ENCODE assay signal across 17 cellular contexts in genomic region chr14:74934476-74935339, GRCh38. TPM values are rescaled to one million over a fixed set of nuclear protein-coding genes. Genes with fewer than 3 reads are reported as not detected.
DNase-seq lines count a peak whose midpoint lies in the region; ATAC-seq and TF ChIP-seq lines count a peak whose summit lies in the region.
"Had no signal": no experiment of that assay in that cellular context is flagged by ENCODE, and none has a peak within 500 bp of the region (broad histone marks: within the 10 kb centered on the region; RNA-seq: fewer than 3 reads in every experiment).

No MANE protein-coding gene starts in this region.

- peak; percentile 58 for DNase-seq in ELF-1 (ENCODE audit: low read depth, low spot score)
- peak; percentile 51 for DNase-seq in UCSD-AML1 (lab: John Stamatoyannopoulos, UW; ENCODE audit: unreplicated experiment)
- peak; percentile 83 for DNase-seq in islet precursor cell
- DNase-seq in trophoblast cell = no peak
- DNase-seq in uterus = no peak
- DNase-seq: activated gamma-delta T cell; effector memory CD4-positive, alpha-beta T cell; natural killer cell; NCI-H2107; small intestine had no signal

- no peak overlapping the region for H3K4me2 ChIP-seq in trophoblast cell (ENCODE audit: low read length)

- no peak overlapping the region for H3K9ac ChIP-seq in trophoblast cell (ENCODE audit: low read length)

- H3K36me3 ChIP-seq in trophoblast cell (ENCODE audit: control insufficient read depth in 1 of 2, insufficient read depth in 2 of 2, low read length in 2 of 2) (no peaks in the 10 kb centered on the region), uterus (no peaks in the 10 kb centered on the region)
- H3K36me3 ChIP-seq: SJSA1, suprapubic skin had no signal

- H3K4me3 ChIP-seq in trophoblast cell (ENCODE audit: low read depth, low read length) (no peak overlapping the region), uterus (no peak overlapping the region)
- H3K4me3 ChIP-seq: SJSA1, suprapubic skin had no signal

- no peak overlapping the region for H3K23ac ChIP-seq in trophoblast cell (ENCODE audit: low read length)

- peaks cover 2% of the 10 kb centered on the region for H3K79me1 ChIP-seq in trophoblast cell (ENCODE audit: low read length)

- no peak for TF ChIP-seq POLR2A in uterus (IDR thresholded peaks at IDR 0.05)

- H3K14ac ChIP-seq in trophoblast cell (ENCODE audit: low read length) = no peak overlapping the region

- no peak for ATAC-seq in HG02852 (IDR thresholded peaks at IDR 0.05; ENCODE audit: unreplicated experiment)
- no peak for ATAC-seq in GM19328 (IDR thresholded peaks at IDR 0.05; ENCODE audit: unreplicated experiment)
- no peak for ATAC-seq in activated CD4-positive, CD25-positive, alpha-beta regulatory T cell treated with anti-CD3 and anti-CD28 coated beads, Interleukin-2, amount 50 U/mL, for 24 hours
- ATAC-seq: HCT116, natural killer cell had no signal

- H3K4me1 ChIP-seq in trophoblast cell (ENCODE audit: control insufficient read depth in 1 of 2, insufficient read depth in 2 of 2, low read length in 2 of 2) (peaks cover 2 to 7% of the 10 kb centered on the region in 2 experiments), uterus (peaks cover 0 to 2% of the 10 kb centered on the region in 2 donors)

- no peak overlapping the region for H3K27ac ChIP-seq in trophoblast cell (ENCODE audit: low read depth, low read length)
- peak overlapping the region in 1 of 2 donors; percentile 20 for H3K27ac ChIP-seq in uterus
- H3K27ac ChIP-seq: SJSA1, suprapubic skin had no signal

- peak overlapping the region; percentile 1 for H2AFZ ChIP-seq in trophoblast cell (ENCODE audit: insufficient read depth, low read length, poor library complexity)

- H3K79me2 ChIP-seq in trophoblast cell (ENCODE audit: control insufficient read depth, insufficient read depth, low read length, poor library complexity) = no peaks in the 10 kb centered on the region

- no peak overlapping the region for H2BK12ac ChIP-seq in trophoblast cell (ENCODE audit: low read length)

- no CpG with 5 or more reads among the region's 25 CpGs for WGBS in trophoblast cell (ENCODE audit: extremely low coverage, insufficient coverage, insufficient read length)

- H2BK5ac ChIP-seq in trophoblast cell (ENCODE audit: low read depth, low read length, poor library complexity) = no peak overlapping the region

- no peak overlapping the region for H4K91ac ChIP-seq in trophoblast cell (ENCODE audit: low read depth, low read length)

- no peak overlapping the region for H2AK5ac ChIP-seq in trophoblast cell (ENCODE audit: low read length)

- intact Hi-C loops in uterus (cut with DNase I; ENCODE audit: low total_unique reads) = no loop called here

- H4K12ac ChIP-seq in trophoblast cell (ENCODE audit: low read depth, low read length) = no peak overlapping the region

- H3K9me3 ChIP-seq in trophoblast cell (ENCODE audit: insufficient read depth, low read depth, low read length) (no peaks in the 10 kb centered on the region), uterus (no peaks in the 10 kb centered on the region)
- H3K9me3 ChIP-seq: SJSA1, suprapubic skin had no signal

- H4K8ac ChIP-seq in trophoblast cell (ENCODE audit: low read depth, low read length) = peak overlapping the region; percentile 30

- no peak overlapping the region for H3K18ac ChIP-seq in trophoblast cell (ENCODE audit: low read length)

- no peak overlapping the region for H3K4ac ChIP-seq in trophoblast cell (ENCODE audit: low read depth, low read length)

- H3K27me3 ChIP-seq in trophoblast cell (ENCODE audit: insufficient read depth, low read length) = no peaks in the 10 kb centered on the region
- no peaks in the 10 kb centered on the region for H3K27me3 ChIP-seq in uterus
- H3K27me3 ChIP-seq: SJSA1, suprapubic skin had no signal

- TF ChIP-seq CTCF in uterus (IDR thresholded peaks at IDR 0.05) = no peak

- H2BK120ac ChIP-seq in trophoblast cell (ENCODE audit: insufficient read depth, low read length, poor library complexity) = no peak overlapping the region

RNA-seq across cellular contexts. Expression of gene RPS6KL1, which starts 11.6 kb away (rescaled TPM):
- polyA plus RNA-seq in trophoblast cell (2013) = 0.31 and 0.67 TPM in 2 replicates
- total RNA-seq in uterus = 10 to 100 TPM in 1 of 4 donors, 1 to 10 TPM in 1, under 1 TPM in 1, not detected in 1; 0.26 to 11.1 (median 3.0) TPM
- total RNA-seq: SJSA1 had no signal

RNA-seq across cellular contexts. Expression of gene PGF, which starts 20.7 kb away (rescaled TPM):
- 746 and 849 TPM in 2 replicates for polyA plus RNA-seq in trophoblast cell (2013)
- 10 to 100 TPM in 2 of 4 donors, 1 to 10 TPM in 2; 2.7 to 32.4 (median 15.4) TPM for total RNA-seq in uterus

RNA-seq across cellular contexts. Expression of gene DLST, which starts 53.0 kb away (rescaled TPM):
- polyA plus RNA-seq in trophoblast cell (2013) = 46.1 and 47.0 TPM in 2 replicates
- 10 to 100 TPM; 31.8 to 77.2 (median 62.7) TPM for total RNA-seq in uterus

RNA-seq across cellular contexts. Expression of gene PROX2, which starts 58.8 kb away (rescaled TPM):
- polyA plus RNA-seq in trophoblast cell (2013) = 0.01 TPM in 2 replicates
- not detected for total RNA-seq in uterus
- total RNA-seq: MCF 10A, SJSA1 had no signal
- polyA plus RNA-seq: small intestine had no signal

Comparison
In these comparisons a context has a peak if more than half of its experiments do, and no peak if none do; other contexts are left out.
1. DNase-seq: peak in ELF-1 (single experiment), UCSD-AML1 (single experiment) and islet precursor cell (single experiment); none in trophoblast cell (0 of 2) and uterus (0 of 2).